17 cellular contexts compared by ENCODE assay signal in the genomic region with DNA sequence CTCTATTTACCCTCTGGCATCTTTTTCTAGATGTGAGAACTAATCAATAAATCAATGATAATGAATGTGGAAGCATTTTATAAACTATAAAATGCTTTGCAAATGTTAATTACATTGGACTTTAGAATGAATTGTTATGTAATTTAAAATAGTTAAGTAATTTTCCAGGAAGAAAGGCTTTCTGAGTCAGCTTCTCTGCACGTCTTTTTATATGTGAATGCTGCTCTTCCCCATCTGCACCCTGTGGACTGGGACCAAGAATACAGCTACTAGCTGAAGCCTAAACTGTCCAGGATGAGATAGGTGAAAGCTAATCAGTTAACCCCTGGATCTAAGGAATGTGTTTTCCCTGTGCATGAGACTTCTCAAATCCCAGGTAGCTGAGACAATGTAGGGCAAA.
DNase-seq lines count a peak whose midpoint lies in the region; ATAC-seq and TF ChIP-seq lines count a peak whose summit lies in the region.
"Had no signal": no experiment of that assay in that cellular context is flagged by ENCODE, and none has a peak within 500 bp of the region (broad histone marks: within the 10 kb centered on the region; RNA-seq: fewer than 3 reads in every experiment).

No MANE protein-coding gene starts in this region.

- 24 to 27% methylated on average over 1 of the region's 1 CpG for WGBS in testis, 2 donors
- WGBS in gastroesophageal sphincter (ENCODE audit: low coverage in 1 of 2), 2 donors: 12 to 18% methylated on average over 1 of the region's 1 CpG

- peaks cover 38% of the 10 kb centered on the region for H3K4me1 Mint-ChIP-seq in activated T-helper 1 cell treated with anti-CD3 and anti-CD28 coated beads, Interleukin-12 subunit alpha, Interleukin-12 subunit beta, Interleukin-2, Interleukin-4 antibody, amounts not matched to agents 30 ng/mL and 10 ng/mL and 1 ng/mL, durations not matched to agents 14 hours and 24 hours and 36 hours (ENCODE audit: low read depth)

- no peak for ATAC-seq in gastroesophageal sphincter
- ATAC-seq: CD8-positive, alpha-beta T cell; heart left ventricle had no signal

- no peaks in the 10 kb centered on the region for H3K36me3 ChIP-seq in HAP-1 (replicated peaks)
- no peaks in the 10 kb centered on the region for H3K36me3 ChIP-seq in testis (ENCODE audit: low read depth, missing control alignments)
- no peaks in the 10 kb centered on the region for H3K36me3 ChIP-seq in gastroesophageal sphincter
- H3K36me3 ChIP-seq: heart left ventricle, upper lobe of left lung had no signal

- no peak for TF ChIP-seq CTCF in testis (IDR thresholded peaks at IDR 0.05)
- no peak for TF ChIP-seq CTCF in gastroesophageal sphincter (IDR thresholded peaks at IDR 0.05)

- no peaks in the 10 kb centered on the region for H3K9me3 ChIP-seq in HAP-1
- no peaks in the 10 kb centered on the region for H3K9me3 ChIP-seq in testis
- no peaks in the 10 kb centered on the region for H3K9me3 ChIP-seq in gastroesophageal sphincter
- H3K9me3 ChIP-seq: heart left ventricle, upper lobe of left lung had no signal

- in situ Hi-C loops in HAP-1 (cut with MboI; ENCODE audit: low sequenced_read_pairs): no loop called here

- H3K27me3 ChIP-seq in HAP-1 (ENCODE audit: low read depth) (no peaks in the 10 kb centered on the region), testis (no peaks in the 10 kb centered on the region), gastroesophageal sphincter (no peaks in the 10 kb centered on the region)
- H3K27me3 ChIP-seq: heart left ventricle, upper lobe of left lung had no signal

- DNase-seq in AG08395 (ENCODE audit: low spot score) (peak; percentile 30), HAP-1 (ENCODE audit: low spot score in 2 of 2) (peak; percentile 26 to 58), caudate nucleus (lab: John Stamatoyannopoulos, UW) (peak in 3 of 61 donors; percentile 16 to 56 (median 33)), iris pigment epithelial cell (ENCODE audit: low read depth) (peak; percentile 28), testis (no peak), foreskin melanocyte (no peak)
- DNase-seq in activated T-helper 1 cell treated with anti-CD3 and anti-CD28 coated beads, Interleukin-12 subunit alpha, Interleukin-12 subunit beta, Interleukin-2, Interleukin-4 antibody, amounts not matched to agents 30 ng/mL and 10 ng/mL and 1 ng/mL, durations not matched to agents 14 hours and 24 hours and 36 hours (ENCODE audit: low spot score): no peak
- DNase-seq: CD8-positive, alpha-beta T cell; DND-41; heart left ventricle; KG1; kidney glomerular epithelial cell; NCI-H1436; nucleus accumbens; upper lobe of left lung had no signal

- peaks cover 6% of the 10 kb centered on the region; the same call in 1 of the 2 replicates for H3K4me1 ChIP-seq in HAP-1
- H3K4me1 ChIP-seq in testis: peaks cover 12% of the 10 kb centered on the region
- H3K4me1 ChIP-seq in gastroesophageal sphincter: peaks cover 4 to 36% (median 8%) of the 10 kb centered on the region in 3 donors

- TF ChIP-seq POLR2A in testis (IDR thresholded peaks at IDR 0.05): no peak
- TF ChIP-seq POLR2A in gastroesophageal sphincter (IDR thresholded peaks at IDR 0.05): no peak

- intact Hi-C loops in testis (cut with DNase I; ENCODE audit: low total_unique reads): no loop called here
- intact Hi-C loops in activated T-helper 1 cell treated with anti-CD3 and anti-CD28 coated beads, Interleukin-12 subunit alpha, Interleukin-12 subunit beta, Interleukin-2, Interleukin-4 antibody, amounts not matched to agents 30 ng/mL and 10 ng/mL and 1 ng/mL, durations not matched to agents 14 hours and 24 hours and 36 hours (cut with micrococcal nuclease): no loop called here

- no peaks in the 10 kb centered on the region for H3K27me3 Mint-ChIP-seq in activated T-helper 1 cell treated with anti-CD3 and anti-CD28 coated beads, Interleukin-12 subunit alpha, Interleukin-12 subunit beta, Interleukin-2, Interleukin-4 antibody, amounts not matched to agents 30 ng/mL and 10 ng/mL and 1 ng/mL, durations not matched to agents 14 hours and 24 hours and 36 hours (ENCODE audit: insufficient read depth)

- H3K27ac ChIP-seq in caudate nucleus (ENCODE audit: low read depth, low read length) (peak overlapping the region; percentile 42), testis (peak overlapping the region in 1 of 2 donors; percentile 37), gastroesophageal sphincter (peak overlapping the region in 1 of 4 donors; percentile 9)

- H3K36me3 Mint-ChIP-seq in activated T-helper 1 cell treated with anti-CD3 and anti-CD28 coated beads, Interleukin-12 subunit alpha, Interleukin-12 subunit beta, Interleukin-2, Interleukin-4 antibody, amounts not matched to agents 30 ng/mL and 10 ng/mL and 1 ng/mL, durations not matched to agents 14 hours and 24 hours and 36 hours (ENCODE audit: low read depth): peaks cover 11% of the 10 kb centered on the region

- H3K9me3 Mint-ChIP-seq in activated T-helper 1 cell treated with anti-CD3 and anti-CD28 coated beads, Interleukin-12 subunit alpha, Interleukin-12 subunit beta, Interleukin-2, Interleukin-4 antibody, amounts not matched to agents 30 ng/mL and 10 ng/mL and 1 ng/mL, durations not matched to agents 14 hours and 24 hours and 36 hours: no peaks in the 10 kb centered on the region
- H3K9me3 Mint-ChIP-seq: activated T-helper 2 cell treated with anti-CD3 and anti-CD28 coated beads, Interferon-gamma antibody, Interleukin-2, Interleukin-4, amounts not matched to agents 10 μg/mL and 5 μg/mL and 100 μg/mL, durations not matched to agents 14 hours and 24 hours and 36 hours; CD8-positive, alpha-beta T cell had no signal

- no peak overlapping the region for H3K27ac Mint-ChIP-seq in activated T-helper 1 cell treated with anti-CD3 and anti-CD28 coated beads, Interleukin-12 subunit alpha, Interleukin-12 subunit beta, Interleukin-2, Interleukin-4 antibody, amounts not matched to agents 30 ng/mL and 10 ng/mL and 1 ng/mL, durations not matched to agents 14 hours and 24 hours and 36 hours
- H3K27ac Mint-ChIP-seq: activated T-helper 2 cell treated with anti-CD3 and anti-CD28 coated beads, Interferon-gamma antibody, Interleukin-2, Interleukin-4, amounts not matched to agents 10 μg/mL and 5 μg/mL and 100 μg/mL, durations not matched to agents 14 hours and 24 hours and 36 hours; CD8-positive, alpha-beta T cell had no signal

- no peak overlapping the region for H3K4me3 Mint-ChIP-seq in activated T-helper 1 cell treated with anti-CD3 and anti-CD28 coated beads, Interleukin-12 subunit alpha, Interleukin-12 subunit beta, Interleukin-2, Interleukin-4 antibody, amounts not matched to agents 30 ng/mL and 10 ng/mL and 1 ng/mL, durations not matched to agents 14 hours and 24 hours and 36 hours
- H3K4me3 Mint-ChIP-seq: CD8-positive, alpha-beta T cell had no signal

- TF ChIP-seq EP300 in gastroesophageal sphincter (IDR thresholded peaks at IDR 0.05): no peak

- no peak overlapping the region for H3K4me3 ChIP-seq in HAP-1
- H3K4me3 ChIP-seq in testis: no peak overlapping the region
- no peak overlapping the region for H3K4me3 ChIP-seq in gastroesophageal sphincter
- H3K4me3 ChIP-seq: heart left ventricle, upper lobe of left lung had no signal

Comparison
In these comparisons a context has a peak if more than half of its experiments do, and no peak if none do; other contexts are left out.
1. DNase-seq: peak in AG08395 (single experiment), HAP-1 (2 of 2) and iris pigment epithelial cell (single experiment); none in testis (single experiment), foreskin melanocyte (single experiment) and activated T-helper 1 cell treated with anti-CD3 and anti-CD28 coated beads, Interleukin-12 subunit alpha, Interleukin-12 subunit beta, Interleukin-2, Interleukin-4 antibody, amounts not matched to agents 30 ng/mL and 10 ng/mL and 1 ng/mL, durations not matched to agents 14 hours and 24 hours and 36 hours (single experiment).